In the genomic region with DNA sequence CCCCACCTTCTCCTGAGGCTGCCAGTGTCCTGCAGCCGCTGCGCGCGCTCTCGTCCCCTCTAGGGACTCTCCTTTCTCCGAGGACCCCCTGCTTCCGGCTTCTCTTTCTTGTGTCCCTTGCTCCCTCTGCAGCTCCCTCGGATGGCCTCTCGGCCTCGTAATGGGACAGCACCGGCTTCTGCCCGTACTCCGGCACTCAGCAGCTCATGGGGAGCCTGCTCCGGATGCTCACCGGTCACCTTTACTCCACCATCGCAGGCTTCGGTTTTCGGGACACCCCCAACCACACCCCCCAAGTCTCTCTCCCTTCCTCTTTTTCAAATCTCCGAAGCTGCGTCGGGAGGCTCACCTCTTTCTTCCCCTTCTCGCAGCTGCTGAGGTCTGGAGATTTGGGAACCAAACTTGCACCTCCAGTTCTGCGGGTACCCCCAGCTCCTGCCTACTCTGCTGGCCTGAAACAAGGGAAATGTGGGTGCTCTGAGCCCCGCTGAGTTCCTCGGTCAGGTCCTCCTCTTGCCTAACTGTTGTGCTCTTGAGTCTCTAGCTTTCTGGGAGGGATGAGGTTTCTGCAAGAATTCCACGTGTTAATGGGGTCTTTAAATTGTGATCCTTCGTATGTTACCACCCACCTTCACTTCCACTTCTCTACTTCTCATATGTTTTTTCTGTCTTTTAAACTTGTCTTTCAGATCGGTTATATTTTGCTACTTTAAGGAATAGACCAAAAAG, we compare ENCODE assay signal across 1 cellular context.
TF ChIP-seq lines count a peak whose summit lies in the region.

No MANE protein-coding gene starts in this region.

TF ChIP-seq in A549, 52 proteins besides CTCF, POLR2A, EP300 and RAD21 (continued from another document):
- TF ChIP-seq KDM1A (IDR thresholded peaks at IDR 0.05; ENCODE audit: low read depth) = no peak
- TF ChIP-seq MAFK (IDR thresholded peaks at IDR 0.05; ENCODE audit: partially characterized antibody) = no peak
- no peak for TF ChIP-seq ZNF302 (CRISPR knock-in tag; IDR thresholded peaks at IDR 0.05)
- TF ChIP-seq POLR2AphosphoS2 (conservative IDR thresholded peaks at IDR 0.05; ENCODE audit: low read length) = no peak
- TF ChIP-seq EHMT2 (IDR thresholded peaks at IDR 0.05; ENCODE audit: low read depth) = no peak
- TF ChIP-seq, protein P1, sequence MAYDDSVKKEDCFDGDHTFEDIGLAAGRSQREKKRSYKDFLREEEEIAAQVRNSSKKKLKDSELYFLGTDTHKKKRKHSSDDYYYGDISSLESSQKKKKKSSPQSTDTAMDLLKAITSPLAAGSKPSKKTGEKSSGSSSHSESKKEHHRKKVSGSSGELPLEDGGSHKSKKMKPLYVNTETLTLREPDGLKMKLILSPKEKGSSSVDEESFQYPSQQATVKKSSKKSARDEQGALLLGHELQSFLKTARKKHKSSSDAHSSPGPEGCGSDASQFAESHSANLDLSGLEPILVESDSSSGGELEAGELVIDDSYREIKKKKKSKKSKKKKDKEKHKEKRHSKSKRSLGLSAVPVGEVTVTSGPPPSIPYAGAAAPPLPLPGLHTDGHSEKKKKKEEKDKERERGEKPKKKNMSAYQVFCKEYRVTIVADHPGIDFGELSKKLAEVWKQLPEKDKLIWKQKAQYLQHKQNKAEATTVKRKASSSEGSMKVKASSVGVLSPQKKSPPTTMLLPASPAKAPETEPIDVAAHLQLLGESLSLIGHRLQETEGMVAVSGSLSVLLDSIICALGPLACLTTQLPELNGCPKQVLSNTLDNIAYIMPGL (CRISPR knock-in tag; IDR thresholded peaks at IDR 0.05; ENCODE audit: borderline replicate concordance) = no peak
- no peak for TF ChIP-seq CHD4 (IDR thresholded peaks at IDR 0.05; ENCODE audit: borderline replicate concordance)
- TF ChIP-seq, protein P2, sequence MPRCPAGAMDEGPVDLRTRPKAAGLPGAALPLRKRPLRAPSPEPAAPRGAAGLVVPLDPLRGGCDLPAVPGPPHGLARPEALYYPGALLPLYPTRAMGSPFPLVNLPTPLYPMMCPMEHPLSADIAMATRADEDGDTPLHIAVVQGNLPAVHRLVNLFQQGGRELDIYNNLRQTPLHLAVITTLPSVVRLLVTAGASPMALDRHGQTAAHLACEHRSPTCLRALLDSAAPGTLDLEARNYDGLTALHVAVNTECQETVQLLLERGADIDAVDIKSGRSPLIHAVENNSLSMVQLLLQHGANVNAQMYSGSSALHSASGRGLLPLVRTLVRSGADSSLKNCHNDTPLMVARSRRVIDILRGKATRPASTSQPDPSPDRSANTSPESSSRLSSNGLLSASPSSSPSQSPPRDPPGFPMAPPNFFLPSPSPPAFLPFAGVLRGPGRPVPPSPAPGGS (IDR thresholded peaks at IDR 0.05) = no peak
- TF ChIP-seq KDM5A (IDR thresholded peaks at IDR 0.05) = no peak
